ENCODE assay signal across 12 cellular contexts in the genomic region with DNA sequence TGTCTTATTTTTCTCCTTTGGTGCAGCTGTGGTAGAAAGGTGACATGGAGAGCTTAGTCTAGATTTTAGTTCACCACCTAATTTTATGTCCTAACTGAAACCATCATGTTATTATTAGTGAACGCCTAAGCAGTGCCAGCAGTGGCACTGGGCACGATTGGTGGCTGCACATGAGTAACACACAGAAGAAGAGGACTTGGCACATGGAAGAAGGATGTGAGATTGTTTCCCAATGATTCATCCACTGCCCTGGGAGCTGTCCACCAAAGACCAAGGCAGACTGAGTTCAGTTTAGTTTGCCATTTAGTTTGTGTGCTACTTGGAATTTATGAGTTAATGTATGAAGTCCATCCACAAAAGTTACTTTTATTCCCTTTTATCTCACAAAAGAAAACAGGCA.
DNase-seq lines count a peak whose midpoint lies in the region; ATAC-seq and TF ChIP-seq lines count a peak whose summit lies in the region.
"Had no signal": no experiment of that assay in that cellular context is flagged by ENCODE, and none has a peak within 500 bp of the region (broad histone marks: within the 10 kb centered on the region; RNA-seq: fewer than 3 reads in every experiment).

No MANE protein-coding gene starts in this region.

- no peak overlapping the region for H3K27ac ChIP-seq in brain microvascular endothelial cell
- peak overlapping the region; percentile 61 to 79 (median 77) for H3K27ac ChIP-seq in thyroid gland
- H3K27ac ChIP-seq in esophagus squamous epithelium: no peak overlapping the region
- H3K27ac ChIP-seq: vagina had no signal

- DNase-seq in HS-27A (ENCODE audit: low read depth): peak; percentile 69
- DNase-seq in brain microvascular endothelial cell: peak; percentile 76
- DNase-seq in hepatic stellate cell (ENCODE audit: low spot score): peak; percentile 34
- peak; percentile 83 to 87 for DNase-seq in thyroid gland
- DNase-seq in NCI-H2029 (lab: John Stamatoyannopoulos, UW): no peak
- DNase-seq in left colon: no peak
- no peak for DNase-seq in esophagus squamous epithelium (lab: John Stamatoyannopoulos, UW)
- DNase-seq in HuH-7 (ENCODE audit: low spot score): no peak
- DNase-seq: activated B cell treated with CpG ODN at 0.5 μM for 24 hours; NCI-H526; stimulated activated CD4-positive, alpha-beta T cell treated with anti-CD3 and anti-CD28 coated beads, Interleukin-1b, Interleukin-23, amount 100 ng/mL, for 48 hours had no signal

- TF ChIP-seq CTCF in brain microvascular endothelial cell (IDR thresholded peaks at IDR 0.05; ENCODE audit: low read depth, low read length, missing control alignments): no peak
- no peak for TF ChIP-seq CTCF in thyroid gland (IDR thresholded peaks at IDR 0.05)
- no peak for TF ChIP-seq CTCF in esophagus squamous epithelium (IDR thresholded peaks at IDR 0.05)

- H3K36me3 ChIP-seq in brain microvascular endothelial cell (replicated peaks) (no peaks in the 10 kb centered on the region), thyroid gland (no peaks in the 10 kb centered on the region), esophagus squamous epithelium (peaks cover 0 to 16% (median 0%) of the 10 kb centered on the region in 3 donors)
- H3K36me3 ChIP-seq: vagina had no signal

- peaks cover 37 to 49% of the 10 kb centered on the region in 2 donors for H3K4me1 ChIP-seq in thyroid gland
- H3K4me1 ChIP-seq in esophagus squamous epithelium: no peaks in the 10 kb centered on the region
- H3K4me1 ChIP-seq: vagina had no signal

- no peak for ATAC-seq in left colon

- H3K4me3 ChIP-seq in brain microvascular endothelial cell (ENCODE audit: low read depth, low read length) (no peak overlapping the region), thyroid gland (replicated peaks in 1 of 3) (no peak overlapping the region), esophagus squamous epithelium (no peak overlapping the region)
- H3K4me3 ChIP-seq: vagina had no signal

- intact Hi-C loops in thyroid gland (cut with DNase I) (no loop called here), left colon (cut with DNase I, micrococcal nuclease) (no loop called here), esophagus squamous epithelium (cut with DNase I) (no loop called here)

- WGBS in thyroid gland, 2 donors: 16 to 36% methylated on average over 2 of the region's 2 CpGs
- WGBS in esophagus squamous epithelium, 2 donors: 15 to 37% methylated on average over 2 of the region's 2 CpGs

- H3K27me3 ChIP-seq in brain microvascular endothelial cell (replicated peaks) (no peaks in the 10 kb centered on the region), thyroid gland (no peaks in the 10 kb centered on the region), esophagus squamous epithelium (no peaks in the 10 kb centered on the region)
- H3K27me3 ChIP-seq: vagina had no signal

- H3K9me3 ChIP-seq in thyroid gland: no peaks in the 10 kb centered on the region
- no peaks in the 10 kb centered on the region for H3K9me3 ChIP-seq in esophagus squamous epithelium
- H3K9me3 ChIP-seq: vagina had no signal

- in situ Hi-C loops in brain microvascular endothelial cell (cut with HindIII; ENCODE audit: low pct_ligation_motif_present, low sequenced_read_pairs): no loop called here

- TF ChIP-seq POLR2A in thyroid gland (IDR thresholded peaks at IDR 0.05): peak in 1 of 2 donors; percentile 33
- no peak for TF ChIP-seq POLR2A in esophagus squamous epithelium (IDR thresholded peaks at IDR 0.05)

Comparison
In these comparisons a context has a peak if more than half of its experiments do, and no peak if none do; other contexts are left out.
1. DNase-seq: peak in HS-27A (single experiment), brain microvascular endothelial cell (single experiment), hepatic stellate cell (single experiment) and thyroid gland (2 of 2); none in NCI-H2029 (single experiment), left colon (0 of 2), esophagus squamous epithelium (single experiment) and HuH-7 (single experiment).
2. H3K27ac ChIP-seq: peak in thyroid gland (3 of 3); none in brain microvascular endothelial cell (single experiment) and esophagus squamous epithelium (0 of 4).